In genomic region chr2:7974936-7975335, GRCh38 we compare ENCODE assay signal across 33 cellular contexts.
DNase-seq lines count a peak whose midpoint lies in the region; ATAC-seq, FAIRE-seq and TF ChIP-seq lines count a peak whose summit lies in the region.
"Had no signal": no experiment of that assay in that cellular context is flagged by ENCODE, and none has a peak within 500 bp of the region (broad histone marks: within the 10 kb centered on the region; RNA-seq: fewer than 3 reads in every experiment).

No MANE protein-coding gene starts in this region.

- TF ChIP-seq CTCF in H1 (IDR thresholded peaks at IDR 0.05; ENCODE audit: control extremely low read depth in 1 of 3, insufficient read depth in 1 of 3, low read depth in 1 of 3, low read length in 3 of 3) (no peak), esophagus muscularis mucosa (IDR thresholded peaks at IDR 0.05) (no peak), osteoblast (IDR thresholded peaks at IDR 0.05; ENCODE audit: extremely low read depth, low read depth, low read length) (no peak)

- H3K4ac ChIP-seq in H1 (replicated peaks; ENCODE audit: insufficient read length, low read depth, low read length): no peak overlapping the region

- no peaks in the 10 kb centered on the region for H3K79me2 ChIP-seq in H1 (ENCODE audit: control insufficient read depth in 1 of 2, insufficient read depth in 2 of 2, low read length in 2 of 2)
- no peaks in the 10 kb centered on the region for H3K79me2 ChIP-seq in osteoblast (ENCODE audit: insufficient read depth, low read length)

- H3K18ac ChIP-seq in H1 (ENCODE audit: extremely low read depth, low read length): no peak overlapping the region

- intact Hi-C loops in esophagus muscularis mucosa (cut with DNase I): no loop called here

- H2BK5ac ChIP-seq in H1 (ENCODE audit: low read depth, low read length): no peak overlapping the region; the same call in 1 of the 2 replicates

- 97% methylated on average over 5 of the region's 5 CpGs; no CpG with 5 or more reads in 1 of the 2 experiments for WGBS in H1 (ENCODE audit: extremely low coverage in 1 of 2, insufficient coverage in 1 of 2, insufficient read length in 1 of 2, insufficient replicate concordance in 2 of 2, low coverage in 1 of 2, low lambda C conversion rate in 2 of 2, missing lambda C conversion rate in 1 of 2), 2 experiments
- WGBS in esophagus muscularis mucosa: 97% methylated on average over 5 of the region's 5 CpGs

- TF ChIP-seq EP300 in H1 (IDR thresholded peaks at IDR 0.05; ENCODE audit: borderline replicate concordance in 1 of 2, low read depth in 2 of 2, low read length in 2 of 2) (no peak), esophagus muscularis mucosa (IDR thresholded peaks at IDR 0.05) (no peak)

- no peak overlapping the region for H3K9ac ChIP-seq in H1 (replicated peaks in 1 of 4; ENCODE audit: extremely low read depth in 1 of 4, low read depth in 3 of 4, low read length in 3 of 4)
- H3K9ac ChIP-seq: BLaER1; BLaER1 treated with 17β-estradiol and CSF1 and Interleukin-3, amounts not matched to agents 10 nM and 100 nM had no signal

- H2AK5ac ChIP-seq in H1 (ENCODE audit: low read depth, low read length): no peak overlapping the region

- no peaks in the 10 kb centered on the region for H3K23me2 ChIP-seq in H1 (ENCODE audit: low read depth, low read length)

- H3K79me1 ChIP-seq in H1 (ENCODE audit: low read depth, low read length): no peaks in the 10 kb centered on the region

- H3K27me3 ChIP-seq in H1 (replicated peaks in 1 of 4; ENCODE audit: control insufficient read depth in 3 of 4, extremely low read depth in 1 of 4, insufficient read depth in 3 of 4, low read length in 3 of 4) (no peaks in the 10 kb centered on the region), esophagus muscularis mucosa (no peaks in the 10 kb centered on the region), osteoblast (ENCODE audit: insufficient read depth, low read length) (peaks cover 8% of the 10 kb centered on the region)
- H3K27me3 ChIP-seq: BE2C; BLaER1; BLaER1 treated with 17β-estradiol and CSF1 and Interleukin-3, amounts not matched to agents 10 nM and 100 nM had no signal

- H4K5ac ChIP-seq in H1 (ENCODE audit: insufficient read length, low read depth, low read length): no peak overlapping the region

- H4K20me1 ChIP-seq in H1 (replicated peaks in 1 of 2; ENCODE audit: control insufficient read depth in 1 of 2, insufficient read depth in 2 of 2, low read length in 2 of 2): no peaks in the 10 kb centered on the region
- no peaks in the 10 kb centered on the region for H4K20me1 ChIP-seq in osteoblast (ENCODE audit: insufficient read depth, low read length)
- H4K20me1 ChIP-seq: BLaER1; BLaER1 treated with 17β-estradiol and CSF1 and Interleukin-3, amounts not matched to agents 10 nM and 100 nM had no signal

- H2AFZ ChIP-seq in H1 (ENCODE audit: low read length): no peak overlapping the region
- H2AFZ ChIP-seq in osteoblast (ENCODE audit: low read length): no peak overlapping the region

- H2BK12ac ChIP-seq in H1 (ENCODE audit: low read depth, low read length): peak overlapping the region; percentile 61; the same call in 1 of the 2 replicates

- no peak overlapping the region for H2BK120ac ChIP-seq in H1 (replicated peaks; ENCODE audit: low read depth, low read length)

- H3K4me1 ChIP-seq in H1 (replicated peaks in 1 of 4; ENCODE audit: control insufficient read depth in 3 of 4, insufficient read depth in 4 of 4, low read length in 3 of 4) (peaks cover 0 to 5% (median 0%) of the 10 kb centered on the region in 4 experiments; a peak in 2 of 7 replicates), esophagus muscularis mucosa (no peaks in the 10 kb centered on the region), osteoblast (ENCODE audit: insufficient read depth, low read length) (no peaks in the 10 kb centered on the region)
- H3K4me1 ChIP-seq: A549; BE2C; BLaER1; BLaER1 treated with 17β-estradiol and CSF1 and Interleukin-3, amounts not matched to agents 10 nM and 100 nM; Caco-2 had no signal

- no peak for TF ChIP-seq RAD21 in H1 (IDR thresholded peaks at IDR 0.05 in 1 of 2, conservative IDR thresholded peaks at IDR 0.05 in 1 of 2; ENCODE audit: low read depth in 2 of 2, low read length in 2 of 2)

- H4K8ac ChIP-seq in H1 (ENCODE audit: extremely low read depth, insufficient read depth, low read length): no peak overlapping the region

- POLR2A ChIA-PET in H1 (lab: Charles Lee; ENCODE audit: partially characterized antibody): no interaction called here

- H3K4me2 ChIP-seq in H1 (ENCODE audit: insufficient read depth in 1 of 2, low read depth in 2 of 2, low read length in 2 of 2) (no peak overlapping the region), osteoblast (ENCODE audit: insufficient read depth, low read length) (no peak overlapping the region)
- H3K4me2 ChIP-seq: A549; BLaER1; BLaER1 treated with 17β-estradiol and CSF1 and Interleukin-3, amounts not matched to agents 10 nM and 100 nM had no signal

- H3K27ac ChIP-seq in H1 (ENCODE audit: low read depth, low read length): no peak overlapping the region
- no peak overlapping the region for H3K27ac ChIP-seq in esophagus muscularis mucosa (replicated peaks in 1 of 4)
- H3K27ac ChIP-seq in osteoblast (ENCODE audit: low read depth, low read length): no peak overlapping the region
- H3K27ac ChIP-seq: 22Rv1; A549; BLaER1; BLaER1 treated with 17β-estradiol and CSF1 and Interleukin-3, amounts not matched to agents 10 nM and 100 nM; C4-2B had no signal

- no peak overlapping the region for H3K23ac ChIP-seq in H1 (ENCODE audit: insufficient read length)

- CTCF ChIA-PET in H1 (lab: Charles Lee; ENCODE audit: partially characterized antibody): interaction anchor here (0.6 to 1.7 kb wide), 3 partner anchors 9 to 547 kb away, joined by 3 to 4 read pairs (median 3); no protein-coding TSS in a partner anchor

- H3K9me3 ChIP-seq in H1 (ENCODE audit: insufficient read depth in 2 of 2, low read depth in 1 of 2, low read length in 1 of 2) (no peaks in the 10 kb centered on the region), esophagus muscularis mucosa (no peaks in the 10 kb centered on the region), osteoblast (ENCODE audit: low read depth, low read length) (no peaks in the 10 kb centered on the region)
- H3K9me3 ChIP-seq: A549, BE2C, Caco-2 had no signal

- ATAC-seq in GM21528 (IDR thresholded peaks at IDR 0.05; ENCODE audit: low FRiP score, unreplicated experiment) (no peak), GM19455 (IDR thresholded peaks at IDR 0.05; ENCODE audit: unreplicated experiment) (no peak)
- ATAC-seq: A549; CD8-positive, alpha-beta T cell had no signal

- H2BK20ac ChIP-seq in H1 (ENCODE audit: low read length): no peak overlapping the region

- no peak overlapping the region for H4K91ac ChIP-seq in H1 (replicated peaks; ENCODE audit: insufficient read length, low read length)

- H3K14ac ChIP-seq in H1 (ENCODE audit: insufficient read length): no peak overlapping the region

- TF ChIP-seq POLR2A in H1 (IDR thresholded peaks at IDR 0.05; ENCODE audit: control extremely low read depth in 1 of 2, low read depth in 2 of 2, low read length in 2 of 2) (no peak), esophagus muscularis mucosa (IDR thresholded peaks at IDR 0.05; ENCODE audit: low read depth) (no peak)

- no peak overlapping the region for H3K56ac ChIP-seq in H1 (replicated peaks; ENCODE audit: insufficient read length, low read depth, low read length)

- no peaks in the 10 kb centered on the region for H3K36me3 ChIP-seq in H1 (ENCODE audit: control insufficient read depth in 2 of 4, insufficient read depth in 4 of 4, low read length in 3 of 4)
- H3K36me3 ChIP-seq in esophagus muscularis mucosa: no peaks in the 10 kb centered on the region
- H3K36me3 ChIP-seq in osteoblast (ENCODE audit: insufficient read depth, low read length): no peaks in the 10 kb centered on the region
- H3K36me3 ChIP-seq: BE2C; BLaER1; BLaER1 treated with 17β-estradiol and CSF1 and Interleukin-3, amounts not matched to agents 10 nM and 100 nM had no signal

- no peak for DNase-seq in H1 (ENCODE audit: low read depth in 1 of 2, low spot score in 2 of 2)
- DNase-seq in esophagus muscularis mucosa (ENCODE audit: extremely low spot score): peak; percentile 64
- peak; percentile 83 for DNase-seq in osteoblast (ENCODE audit: insufficient read length, low spot score, missing footprints)
- no peak for DNase-seq in mesenteric fat pad (ENCODE audit: low spot score)
- DNase-seq: 8988T; ACHN; AML-193; BE2C; C1 segment of cervical spinal cord; Caco-2; Calu3; CD4-positive, alpha-beta memory T cell; CD4-positive, alpha-beta T cell; CD4-positive, CD25-positive, alpha-beta regulatory T cell; CD8-positive, alpha-beta memory T cell; CD8-positive, alpha-beta T cell; COR-L47; DMS 273 treated with DMSO at 0.1 percent for 48 hours; DMS153; DMS53; DMS79; DMS79 treated with DMSO at 0.1 percent for 48 hours; DND-41; EL had no signal

- no peak overlapping the region for H3K4me3 ChIP-seq in H1 (ENCODE audit: extremely low read depth in 1 of 4, insufficient read depth in 2 of 4, low read depth in 3 of 4, low read length in 4 of 4)
- H3K4me3 ChIP-seq in esophagus muscularis mucosa: no peak overlapping the region
- H3K4me3 ChIP-seq in osteoblast (ENCODE audit: insufficient read depth, low read length): no peak overlapping the region
- H3K4me3 ChIP-seq: A549; BLaER1; BLaER1 treated with 17β-estradiol and CSF1 and Interleukin-3, amounts not matched to agents 10 nM and 100 nM had no signal

- H2BK15ac ChIP-seq in H1 (ENCODE audit: low read length): peak overlapping the region; percentile 75; the same call in 1 of the 2 replicates

- FAIRE-seq in H1 (lab: Jason Lieb, UNC): no peak
- FAIRE-seq: A204.1, A549, D721Med had no signal

TF ChIP-seq in H1, 55 proteins besides CTCF, POLR2A, EP300 and RAD21 (continues in another document):
- no peak for TF ChIP-seq GABPA (IDR thresholded peaks at IDR 0.05; ENCODE audit: borderline replicate concordance, insufficient read depth, low read length)
- TF ChIP-seq SP4 (IDR thresholded peaks at IDR 0.05; ENCODE audit: low read length): no peak
- no peak for TF ChIP-seq SIRT6 (IDR thresholded peaks at IDR 0.05; ENCODE audit: low read length)
- no peak for TF ChIP-seq TBP (IDR thresholded peaks at IDR 0.05; ENCODE audit: low read depth, low read length)
- TF ChIP-seq EGR1 (IDR thresholded peaks at IDR 0.05; ENCODE audit: borderline replicate concordance, low read depth, low read length): no peak
- TF ChIP-seq GTF2F1 (IDR thresholded peaks at IDR 0.05; ENCODE audit: borderline replicate concordance, low read depth, low read length): no peak
- no peak for TF ChIP-seq EZH2 (IDR thresholded peaks at IDR 0.05; ENCODE audit: low read depth, low read length, severe bottlenecking)
- TF ChIP-seq POLR2AphosphoS5 (IDR thresholded peaks at IDR 0.05; ENCODE audit: low read depth, low read length): no peak
- no peak for TF ChIP-seq ATF3 (IDR thresholded peaks at IDR 0.05; ENCODE audit: insufficient read depth, low read depth, low read length)

Comparison
In these comparisons a context has a peak if more than half of its experiments do, and no peak if none do; other contexts are left out.
1. DNase-seq: peak in esophagus muscularis mucosa (single experiment) and osteoblast (single experiment); none in H1 (0 of 2) and mesenteric fat pad (single experiment).